In genomic region chr5:157689942-157690689, GRCh38 we compare ENCODE assay signal across 13 cellular contexts. TPM values are rescaled to one million over a fixed set of nuclear protein-coding genes. Genes with fewer than 3 reads are reported as not detected.
DNase-seq lines count a peak whose midpoint lies in the region; ATAC-seq and TF ChIP-seq lines count a peak whose summit lies in the region.
"Had no signal": no experiment of that assay in that cellular context is flagged by ENCODE, and none has a peak within 500 bp of the region (broad histone marks: within the 10 kb centered on the region; RNA-seq: fewer than 3 reads in every experiment).

No MANE protein-coding gene starts in this region.

- H3K27me3 ChIP-seq in left ventricle myocardium inferior (ENCODE audit: low read depth) (peaks cover 10% of the 10 kb centered on the region), upper lobe of right lung (no peaks in the 10 kb centered on the region)

- no peak overlapping the region for H3K27ac Mint-ChIP-seq in activated T-helper 17 cell treated with anti-CD3 and anti-CD28 coated beads, Interleukin-2, amount 50 U/mL, for 72 hours
- H3K27ac Mint-ChIP-seq: naive thymus-derived CD8-positive, alpha-beta T cell had no signal

- H3K4me1 ChIP-seq in left ventricle myocardium inferior (peaks cover 10% of the 10 kb centered on the region), upper lobe of right lung (no peaks in the 10 kb centered on the region)

- no peak for TF ChIP-seq CTCF in left ventricle myocardium inferior (IDR thresholded peaks at IDR 0.05; ENCODE audit: borderline replicate concordance)
- no peak for TF ChIP-seq CTCF in upper lobe of right lung (IDR thresholded peaks at IDR 0.05)

- no peaks in the 10 kb centered on the region for H3K4me1 Mint-ChIP-seq in activated T-helper 17 cell treated with anti-CD3 and anti-CD28 coated beads, Interleukin-2, amount 50 U/mL, for 72 hours
- H3K4me1 Mint-ChIP-seq: naive thymus-derived CD8-positive, alpha-beta T cell had no signal

- H3K27ac ChIP-seq in left ventricle myocardium inferior (replicated peaks), result no peak overlapping the region
- no peak overlapping the region for H3K27ac ChIP-seq in upper lobe of right lung

- ATAC-seq in Right ventricle myocardium inferior, result no peak
- peak; percentile 64 for ATAC-seq in activated T-helper 17 cell treated with anti-CD3 and anti-CD28 coated beads, Interleukin-2, amount 50 U/mL, for 72 hours (replicated peaks)
- ATAC-seq in upper lobe of right lung, result peak; percentile 57
- no peak for ATAC-seq in GM19452 (IDR thresholded peaks at IDR 0.05; ENCODE audit: unreplicated experiment)
- no peak for ATAC-seq in HG02798 (IDR thresholded peaks at IDR 0.05; ENCODE audit: poor library complexity, unreplicated experiment)

- H3K27me3 Mint-ChIP-seq in activated T-helper 17 cell treated with anti-CD3 and anti-CD28 coated beads, Interleukin-2, amount 50 U/mL, for 72 hours, result no peaks in the 10 kb centered on the region

- no peaks in the 10 kb centered on the region for H3K36me3 ChIP-seq in left ventricle myocardium inferior
- H3K36me3 ChIP-seq in upper lobe of right lung, result no peaks in the 10 kb centered on the region

- H3K4me3 Mint-ChIP-seq in activated T-helper 17 cell treated with anti-CD3 and anti-CD28 coated beads, Interleukin-2, amount 50 U/mL, for 72 hours, result no peak overlapping the region
- H3K4me3 Mint-ChIP-seq: naive thymus-derived CD8-positive, alpha-beta T cell had no signal

- DNase-seq in left ventricle myocardium inferior, result no peak
- DNase-seq in Right ventricle myocardium inferior (ENCODE audit: missing footprints), result no peak
- DNase-seq in iPS-NIHi7 (ENCODE audit: extremely low spot score), result peak; percentile 35
- no peak for DNase-seq in upper lobe of right lung
- DNase-seq in NCI-H187 (lab: John Stamatoyannopoulos, UW), result no peak
- DNase-seq: cerebellar nuclear complex, hippocampal formation, NCI-H1092 treated with DMSO at 0.1 percent for 48 hours, OCI-M1 had no signal

- intact Hi-C loops in left ventricle myocardium inferior (cut with micrococcal nuclease) (no loop called here), Right ventricle myocardium inferior (cut with DNase I) (no loop called here), upper lobe of right lung (cut with DNase I) (no loop called here)

- H3K36me3 Mint-ChIP-seq in activated T-helper 17 cell treated with anti-CD3 and anti-CD28 coated beads, Interleukin-2, amount 50 U/mL, for 72 hours (ENCODE audit: low read depth), result no peaks in the 10 kb centered on the region

- H3K4me3 ChIP-seq in left ventricle myocardium inferior (peak overlapping the region; percentile 11), upper lobe of right lung (no peak overlapping the region)

- H3K9me3 ChIP-seq in left ventricle myocardium inferior (replicated peaks), result no peaks in the 10 kb centered on the region
- H3K9me3 ChIP-seq in upper lobe of right lung, result no peaks in the 10 kb centered on the region

- H3K9me3 Mint-ChIP-seq in activated T-helper 17 cell treated with anti-CD3 and anti-CD28 coated beads, Interleukin-2, amount 50 U/mL, for 72 hours, result no peaks in the 10 kb centered on the region

RNA-seq across cellular contexts. Expression of gene C5orf52, which starts 18.8 kb away (rescaled TPM):
- total RNA-seq in left ventricle myocardium inferior, result not detected
- total RNA-seq in Right ventricle myocardium inferior, result not detected
- total RNA-seq in activated T-helper 17 cell treated with anti-CD3 and anti-CD28 coated beads, Interleukin-2, amount 50 U/mL, for 72 hours, result not detected
- not detected for total RNA-seq in upper lobe of right lung
- total RNA-seq: naive thymus-derived CD8-positive, alpha-beta T cell had no signal

RNA-seq across cellular contexts. Expression of gene SOX30, which starts 37.9 kb away (rescaled TPM):
- total RNA-seq in left ventricle myocardium inferior (0.08 TPM), Right ventricle myocardium inferior (0.19 TPM), upper lobe of right lung (0.12 TPM)
- total RNA-seq in activated T-helper 17 cell treated with anti-CD3 and anti-CD28 coated beads, Interleukin-2, amount 50 U/mL, for 72 hours, result 1 to 10 TPM in 1 of 2 donors, under 1 TPM in 1; 0.50 to 1.0 TPM

RNA-seq across cellular contexts. Expression of gene THG1L, which starts 41.1 kb away (rescaled TPM):
- total RNA-seq in left ventricle myocardium inferior, result 6.6 TPM
- total RNA-seq in Right ventricle myocardium inferior, result 3.9 TPM
- 10 to 100 TPM; 11.0 to 12.1 TPM for total RNA-seq in activated T-helper 17 cell treated with anti-CD3 and anti-CD28 coated beads, Interleukin-2, amount 50 U/mL, for 72 hours
- total RNA-seq in upper lobe of right lung, result 8.4 TPM

RNA-seq across cellular contexts. Expression of gene LSM11, which starts 53.4 kb away (rescaled TPM):
- total RNA-seq in left ventricle myocardium inferior (1.3 TPM), Right ventricle myocardium inferior (1.5 TPM), upper lobe of right lung (3.0 TPM)
- total RNA-seq in activated T-helper 17 cell treated with anti-CD3 and anti-CD28 coated beads, Interleukin-2, amount 50 U/mL, for 72 hours, result 1 to 10 TPM; 7.6 to 8.4 TPM

Comparison
In these comparisons a context has a peak if more than half of its experiments do, and no peak if none do; other contexts are left out.
1. ATAC-seq: peak in activated T-helper 17 cell treated with anti-CD3 and anti-CD28 coated beads, Interleukin-2, amount 50 U/mL, for 72 hours (single experiment) and upper lobe of right lung (single experiment); none in Right ventricle myocardium inferior (single experiment), GM19452 (single experiment) and HG02798 (single experiment).